ENCODE assay signal across 5 cellular contexts in genomic region chr2:183192343-183192742, GRCh38.
"Had no signal": no experiment of that assay in that cellular context is flagged by ENCODE, and none has a peak within 500 bp of the region (broad histone marks: within the 10 kb centered on the region; RNA-seq: fewer than 3 reads in every experiment).

No MANE protein-coding gene starts in this region.

- ATAC-seq: HepG2 had no signal

- DNase-seq: IMR-90, KBM-7 had no signal

- FAIRE-seq: HepG2, HTR-8/SVneo had no signal

- H3K27ac ChIP-seq: HL-60 had no signal
